ENCODE assay signal across 6 cellular contexts in genomic region chr17:13425390-13425789, GRCh38.
"Had no signal": no experiment of that assay in that cellular context is flagged by ENCODE, and none has a peak within 500 bp of the region (broad histone marks: within the 10 kb centered on the region; RNA-seq: fewer than 3 reads in every experiment).

No MANE protein-coding gene starts in this region.

- H2AFZ ChIP-seq: GM23248 had no signal

- DNase-seq: GM23248, H9, HCEC 1CT, IMR-90, KG1 had no signal

- ATAC-seq: K562 had no signal

- H3K9ac ChIP-seq: GM23248 had no signal

- H3K27ac ChIP-seq: GM23248 had no signal

- H3K4me3 ChIP-seq: GM23248, K562 had no signal
